Comparison of ENCODE assay signal across 14 cellular contexts in genomic region chr13:79992111-79992510, GRCh38.
DNase-seq lines count a peak whose midpoint lies in the region; ATAC-seq and TF ChIP-seq lines count a peak whose summit lies in the region.
"Had no signal": no experiment of that assay in that cellular context is flagged by ENCODE, and none has a peak within 500 bp of the region (broad histone marks: within the 10 kb centered on the region; RNA-seq: fewer than 3 reads in every experiment).

No MANE protein-coding gene starts in this region.

- H2BK12ac ChIP-seq in trophoblast cell (ENCODE audit: low read length) = no peak overlapping the region

- H3K4me1 ChIP-seq in mesendoderm (ENCODE audit: control insufficient read depth, low read depth, low read length) (peaks cover 12% of the 10 kb centered on the region), trophoblast cell (ENCODE audit: control insufficient read depth in 1 of 2, insufficient read depth in 2 of 2, low read length in 2 of 2) (peaks cover 0 to 2% of the 10 kb centered on the region in 2 experiments)

- no peak overlapping the region for H3K23ac ChIP-seq in mesendoderm (ENCODE audit: low read length)
- no peak overlapping the region for H3K23ac ChIP-seq in trophoblast cell (ENCODE audit: low read length)

- H3K4ac ChIP-seq in mesendoderm (ENCODE audit: low read depth, low read length) = no peak overlapping the region
- no peak overlapping the region for H3K4ac ChIP-seq in trophoblast cell (ENCODE audit: low read depth, low read length)

- WGBS in mesendoderm (ENCODE audit: extremely low coverage, insufficient coverage, low lambda C conversion rate) = no CpG with 5 or more reads among the region's 1 CpG
- WGBS in trophoblast cell (ENCODE audit: extremely low coverage, insufficient coverage, insufficient read length) = no CpG with 5 or more reads among the region's 1 CpG

- no peaks in the 10 kb centered on the region for H3K36me3 Mint-ChIP-seq in activated CD4-positive, alpha-beta T cell treated with anti-CD3 and anti-CD28 coated beads, Interleukin-2, amount 10 ng/mL, durations not matched to agents 24 days and 14 days (ENCODE audit: low read depth)

- H3K36me3 ChIP-seq in mesendoderm (ENCODE audit: control insufficient read depth, insufficient read depth, low read length) (no peaks in the 10 kb centered on the region), trophoblast cell (ENCODE audit: control insufficient read depth in 1 of 2, insufficient read depth in 2 of 2, low read length in 2 of 2) (no peaks in the 10 kb centered on the region)

- H3K9me3 ChIP-seq in trophoblast cell (ENCODE audit: insufficient read depth, low read depth, low read length) = no peaks in the 10 kb centered on the region
- H3K9me3 ChIP-seq: A549, Caco-2 had no signal

- H2BK5ac ChIP-seq in mesendoderm (ENCODE audit: low read length) (no peak overlapping the region), trophoblast cell (ENCODE audit: low read depth, low read length, poor library complexity) (no peak overlapping the region)

- TF ChIP-seq CTCF in choroid plexus epithelial cell (conservative IDR thresholded peaks at IDR 0.05; ENCODE audit: low read depth, low read length) = no peak

- no peaks in the 10 kb centered on the region for H3K9me3 Mint-ChIP-seq in activated CD4-positive, alpha-beta T cell treated with anti-CD3 and anti-CD28 coated beads, Interleukin-2, amount 10 ng/mL, durations not matched to agents 24 days and 14 days

- peak overlapping the region; percentile 94 for H2BK15ac ChIP-seq in mesendoderm (replicated peaks; ENCODE audit: low read depth)

- H2AK5ac ChIP-seq in mesendoderm (ENCODE audit: low read length) (no peak overlapping the region), trophoblast cell (ENCODE audit: low read length) (no peak overlapping the region)

- no peaks in the 10 kb centered on the region for H3K4me1 Mint-ChIP-seq in activated CD4-positive, alpha-beta T cell treated with anti-CD3 and anti-CD28 coated beads, Interleukin-2, amount 10 ng/mL, durations not matched to agents 24 days and 14 days

- no peak overlapping the region for H3K56ac ChIP-seq in mesendoderm (ENCODE audit: low read length)

- no peaks in the 10 kb centered on the region for H3K27me3 Mint-ChIP-seq in activated CD4-positive, alpha-beta T cell treated with anti-CD3 and anti-CD28 coated beads, Interleukin-2, amount 10 ng/mL, durations not matched to agents 24 days and 14 days
- H3K27me3 Mint-ChIP-seq: CD4-positive, alpha-beta T cell had no signal

- no peak overlapping the region for H2AFZ ChIP-seq in trophoblast cell (ENCODE audit: insufficient read depth, low read length, poor library complexity)

- H3K18ac ChIP-seq in mesendoderm (ENCODE audit: low read length) = peak overlapping the region; percentile 60
- H3K18ac ChIP-seq in trophoblast cell (ENCODE audit: low read length) = no peak overlapping the region

- no peak for ATAC-seq in HG03460 (IDR thresholded peaks at IDR 0.05; ENCODE audit: unreplicated experiment)
- ATAC-seq: A549 had no signal

- H4K8ac ChIP-seq in mesendoderm (ENCODE audit: low read depth, low read length) (no peak overlapping the region), trophoblast cell (ENCODE audit: low read depth, low read length) (no peak overlapping the region)

- H2BK120ac ChIP-seq in mesendoderm (ENCODE audit: low read depth, low read length) (no peak overlapping the region), trophoblast cell (ENCODE audit: insufficient read depth, low read length, poor library complexity) (no peak overlapping the region)

- H3K14ac ChIP-seq in trophoblast cell (ENCODE audit: low read length) = no peak overlapping the region

- no peaks in the 10 kb centered on the region for H3K79me2 ChIP-seq in mesendoderm (ENCODE audit: control insufficient read depth, insufficient read depth, low read length)
- no peaks in the 10 kb centered on the region for H3K79me2 ChIP-seq in trophoblast cell (ENCODE audit: control insufficient read depth, insufficient read depth, low read length, poor library complexity)

- H3K9ac ChIP-seq in mesendoderm (ENCODE audit: low read length) = no peak overlapping the region
- H3K9ac ChIP-seq in trophoblast cell (ENCODE audit: low read length) = no peak overlapping the region

- H3K4me3 ChIP-seq in choroid plexus epithelial cell (ENCODE audit: low read depth, low read length) = no peak overlapping the region
- H3K4me3 ChIP-seq in mesendoderm (ENCODE audit: low read length) = no peak overlapping the region
- no peak overlapping the region for H3K4me3 ChIP-seq in trophoblast cell (ENCODE audit: low read depth, low read length)
- H3K4me3 ChIP-seq: A549 had no signal

- H3K79me1 ChIP-seq in mesendoderm (ENCODE audit: low read length) (no peaks in the 10 kb centered on the region), trophoblast cell (ENCODE audit: low read length) (no peaks in the 10 kb centered on the region)

- H4K5ac ChIP-seq in mesendoderm (ENCODE audit: low read length) = no peak overlapping the region

- H3K4me2 ChIP-seq in mesendoderm (ENCODE audit: low read length) (no peak overlapping the region), trophoblast cell (ENCODE audit: low read length) (no peak overlapping the region)
- H3K4me2 ChIP-seq: A549 had no signal

- H3K27ac ChIP-seq in mesendoderm (ENCODE audit: low read depth, low read length) (no peak overlapping the region), trophoblast cell (ENCODE audit: low read depth, low read length) (no peak overlapping the region)
- H3K27ac ChIP-seq: 22Rv1, A549, C4-2B had no signal

- H4K91ac ChIP-seq in trophoblast cell (ENCODE audit: low read depth, low read length) = no peak overlapping the region

- H3K4me3 Mint-ChIP-seq in activated CD4-positive, alpha-beta T cell treated with anti-CD3 and anti-CD28 coated beads, Interleukin-2, amount 10 ng/mL, durations not matched to agents 24 days and 14 days = no peak overlapping the region
- H3K4me3 Mint-ChIP-seq: CD4-positive, alpha-beta T cell; H9 had no signal

- peak; percentile 8 for DNase-seq in activated CD4-positive, alpha-beta T cell treated with anti-CD3 and anti-CD28 coated beads, Interleukin-2, amount 10 ng/mL, durations not matched to agents 24 days and 14 days
- no peak for DNase-seq in activated CD4-positive, alpha-beta T cell treated with anti-CD3 and anti-CD28 coated beads, Interleukin-2, amount 50 U/mL, for 48 hours
- DNase-seq in choroid plexus epithelial cell (ENCODE audit: low read depth) (peak; percentile 49), mesendoderm (no peak), NCI-H226 (no peak), trophoblast cell (no peak)
- DNase-seq: AML-193; Caco-2; CD4-positive, alpha-beta T cell; H9 had no signal

- intact Hi-C loops in activated CD4-positive, alpha-beta T cell treated with anti-CD3 and anti-CD28 coated beads, Interleukin-2, amount 10 ng/mL, durations not matched to agents 24 days and 14 days (cut with micrococcal nuclease) = no loop called here

- no peak overlapping the region for H4K12ac ChIP-seq in trophoblast cell (ENCODE audit: low read depth, low read length)

- H3K27me3 ChIP-seq in mesendoderm (ENCODE audit: insufficient read depth, low read length, poor library complexity) (no peaks in the 10 kb centered on the region), trophoblast cell (ENCODE audit: insufficient read depth, low read length) (no peaks in the 10 kb centered on the region)

- H3K27ac Mint-ChIP-seq in activated CD4-positive, alpha-beta T cell treated with anti-CD3 and anti-CD28 coated beads, Interleukin-2, amount 10 ng/mL, durations not matched to agents 24 days and 14 days = no peak overlapping the region
- H3K27ac Mint-ChIP-seq: CD4-positive, alpha-beta T cell; H9 had no signal

Comparison
In these comparisons a context has a peak if more than half of its experiments do, and no peak if none do; other contexts are left out.
1. DNase-seq: peak in activated CD4-positive, alpha-beta T cell treated with anti-CD3 and anti-CD28 coated beads, Interleukin-2, amount 10 ng/mL, durations not matched to agents 24 days and 14 days (single experiment) and choroid plexus epithelial cell (single experiment); none in activated CD4-positive, alpha-beta T cell treated with anti-CD3 and anti-CD28 coated beads, Interleukin-2, amount 50 U/mL, for 48 hours (0 of 2), mesendoderm (single experiment), NCI-H226 (single experiment) and trophoblast cell (0 of 2).